In the genomic region with DNA sequence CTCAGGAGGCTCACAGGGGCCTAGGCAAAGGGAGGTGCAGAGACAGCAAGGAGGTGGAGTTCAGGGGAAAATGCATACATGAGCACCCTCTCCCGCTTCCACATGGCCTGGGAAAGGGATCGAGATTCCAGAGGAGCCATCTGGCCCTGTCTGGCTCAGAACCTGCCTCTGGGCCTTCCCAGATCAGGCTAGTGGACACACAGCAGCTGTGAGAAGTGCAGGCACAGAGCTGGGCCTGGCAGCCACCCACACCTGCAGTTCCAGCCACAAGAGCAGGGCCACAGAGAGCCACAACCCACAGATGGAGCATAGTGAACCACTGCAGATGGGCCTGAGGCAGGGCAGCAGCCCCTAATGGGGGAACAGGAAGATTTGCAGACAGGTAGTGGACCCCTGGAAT, we compare ENCODE assay signal across 22 cellular contexts. TPM values are rescaled to one million over a fixed set of nuclear protein-coding genes. Genes with fewer than 3 reads are reported as not detected.
"Had no signal": no experiment of that assay in that cellular context is flagged by ENCODE, and none has a peak within 500 bp of the region (broad histone marks: within the 10 kb centered on the region; RNA-seq: fewer than 3 reads in every experiment).

No MANE protein-coding gene starts in this region.

- H3K27ac ChIP-seq: cardiac muscle cell, left ventricle myocardium inferior, neutrophil, thyroid gland had no signal

- H3K27me3 ChIP-seq: body of pancreas, cardiac muscle cell, neutrophil, pancreas, thyroid gland had no signal

- H3K9me3 ChIP-seq: body of pancreas, left ventricle myocardium inferior, neutrophil, pancreas, thyroid gland had no signal

- ATAC-seq: activated naive CD8-positive, alpha-beta T cell treated with anti-CD3 and anti-CD28 coated beads, Interleukin-2, amount 50 U/mL, for 24 hours; body of pancreas; natural killer cell; right cardiac atrium had no signal

- DNase-seq: activated B cell treated with CpG ODN at 0.5 μM for 24 hours; activated CD4-positive, alpha-beta memory T cell treated with anti-CD3 and anti-CD28 coated beads for 36 hours; activated CD4-positive, alpha-beta T cell treated with anti-CD3 and anti-CD28 coated beads for 48 hours; activated naive CD4-positive, alpha-beta T cell treated with anti-CD3 and anti-CD28 coated beads, Interleukin-2, amount 50 U/mL, for 16 hours; activated naive CD8-positive, alpha-beta T cell treated with anti-CD3 and anti-CD28 coated beads, Interleukin-2, amount 50 U/mL, for 24 hours; activated T-cell treated with anti-CD3 and anti-CD28 coated beads, Interleukin-2, amount 50 U/mL, for 48 hours; effector CD4-positive, alpha-beta T cell; foreskin melanocyte; hippocampal formation; kidney glomerular epithelial cell; left ventricle myocardium inferior; natural killer cell; right cardiac atrium; stimulated activated CD4-positive, alpha-beta T cell treated with anti-CD3 and anti-CD28 coated beads, Interleukin-1b, Interleukin-23, amount 100 ng/mL, for 48 hours; T-helper 9 cell; thyroid gland had no signal

- H3K36me3 ChIP-seq: cardiac muscle cell, left ventricle myocardium inferior, neutrophil, pancreas, thyroid gland had no signal

- H3K4me3 ChIP-seq: body of pancreas, cardiac muscle cell, left ventricle myocardium inferior, pancreas, thyroid gland had no signal

- H3K4me1 ChIP-seq: left ventricle myocardium inferior, thyroid gland had no signal

RNA-seq across cellular contexts. Expression of gene MATN1, which starts 58.2 kb away (rescaled TPM):
- total RNA-seq: left ventricle myocardium inferior; pulmonary artery endothelial cell; right cardiac atrium; T-helper 1 cell treated with Interleukin-12 subunit alpha and Interleukin-12 subunit beta and Interleukin-4 antibody, amounts not matched to agents 30 ng/mL and 1 ng/mL, for 36 hours had no signal
